In the genomic region with DNA sequence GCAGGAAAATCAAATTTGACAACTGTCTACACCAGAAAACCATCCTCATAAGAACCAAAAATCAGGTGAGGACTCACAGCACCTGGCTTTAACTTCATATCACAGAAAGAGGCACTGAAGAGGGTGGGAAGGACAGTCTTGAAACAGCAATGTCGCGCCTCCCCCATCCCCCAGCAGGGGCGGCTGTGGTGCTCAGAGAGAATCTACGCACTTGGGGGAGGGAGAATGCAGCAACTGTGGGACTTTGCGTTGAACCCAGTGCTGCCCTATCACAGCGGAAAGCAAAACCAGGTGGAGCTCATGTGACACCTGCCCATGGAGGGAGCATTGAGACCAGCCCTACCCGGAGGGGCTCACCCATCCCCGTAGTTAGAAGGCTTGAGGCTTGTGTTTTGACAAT, we compare ENCODE assay signal across 24 cellular contexts.
"Had no signal": no experiment of that assay in that cellular context is flagged by ENCODE, and none has a peak within 500 bp of the region (broad histone marks: within the 10 kb centered on the region; RNA-seq: fewer than 3 reads in every experiment).

No MANE protein-coding gene starts in this region.

- H3K36me3 Mint-ChIP-seq: IgD-negative memory B cell had no signal

- H3K27me3 ChIP-seq: SJCRH30 had no signal

- H3K27me3 Mint-ChIP-seq: IgD-negative memory B cell had no signal

- H3K27ac ChIP-seq: HL-60, KMS-11, RWPE1, SJCRH30 had no signal

- H3K4me2 ChIP-seq: KMS-11 had no signal

- H3K4me3 ChIP-seq: K562, SJCRH30 had no signal

- DNase-seq: Kasumi-1, MM.1S, NCI-H1092 treated with DMSO at 0.1 percent for 48 hours, NCI-H1436, NCI-H187, NCI-H2029, NCI-H2081 treated with DMSO at 0.1 percent for 48 hours, NCI-H2171, NCI-H226, NCI-H446, NCI-H510A, NCI-H524 treated with DMSO at 0.1 percent for 48 hours, NCI-H69, NCI-H774, PC-3, SHP77, SJCRH30 had no signal

- H3K4me3 Mint-ChIP-seq: IgD-negative memory B cell had no signal

- H3K9ac ChIP-seq: KMS-11 had no signal

- H3K36me3 ChIP-seq: SJCRH30 had no signal

- H3K27ac Mint-ChIP-seq: IgD-negative memory B cell had no signal

- H3K9me3 ChIP-seq: SJCRH30 had no signal

- ATAC-seq: K562, Panc1, PC-3, SK-N-SH treated with all-trans-retinoic acid at 6 μM for 48 hours had no signal
